ENCODE assay signal across 8 cellular contexts in the genomic region with DNA sequence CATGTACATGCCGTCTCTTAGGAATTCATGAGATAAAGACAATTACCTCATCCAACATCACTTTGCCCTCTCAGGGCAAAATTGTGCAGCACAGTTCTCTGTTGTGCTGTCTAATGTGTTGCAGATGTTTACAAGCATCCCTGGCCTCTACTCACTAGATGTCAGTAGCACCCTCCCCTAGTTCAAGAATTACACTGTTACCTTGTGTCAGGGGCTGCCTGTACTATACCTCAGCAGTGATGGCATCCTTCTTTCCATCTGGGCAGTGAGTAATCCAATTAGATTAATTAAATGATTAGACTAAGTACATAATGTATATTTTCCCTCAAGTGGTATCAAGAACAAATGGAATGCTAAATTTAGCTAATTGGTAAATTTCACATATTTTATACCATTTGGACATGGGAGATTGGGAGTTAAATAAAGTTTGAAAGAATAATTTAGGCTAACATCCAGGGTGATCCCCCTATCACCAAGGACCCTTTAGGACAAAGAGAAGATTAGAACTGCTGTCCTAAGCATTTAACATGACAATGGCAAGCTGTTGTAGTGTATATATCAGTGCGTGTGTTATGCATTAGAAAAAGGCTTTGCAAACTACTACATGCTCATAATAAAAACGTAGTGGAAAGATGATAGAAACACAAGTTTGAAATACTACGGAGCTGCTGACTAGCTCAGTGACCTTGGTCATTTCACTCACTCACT.
DNase-seq lines count a peak whose midpoint lies in the region; ATAC-seq, FAIRE-seq and TF ChIP-seq lines count a peak whose summit lies in the region.
"Not testable (repeated sequence)": the region's sequence is repeated elsewhere in the genome, so short reads cannot be mapped to it uniquely, and the experiment has no call there.

No MANE protein-coding gene starts in this region.

- H3K4me2 ChIP-seq in A549: not testable (repeated sequence)

- not testable (repeated sequence) for DNase-seq in A549 (ENCODE audit: low read depth in 1 of 2, low spot score in 1 of 2); GM13977 (ENCODE audit: low spot score); epithelial cell of esophagus (ENCODE audit: low read depth)
- peak; percentile 49 for DNase-seq in NCI-H524 treated with DMSO at 0.1 percent for 48 hours (lab: John Stamatoyannopoulos, UW)

- TF ChIP-seq POLR2A in A549 (IDR thresholded peaks at IDR 0.05; ENCODE audit: low read length): not testable (repeated sequence)

- not testable (repeated sequence) for ATAC-seq in A549
- ATAC-seq in GM19351 (IDR thresholded peaks at IDR 0.05; ENCODE audit: unreplicated experiment): peak; percentile 75
- peak; percentile 52 for ATAC-seq in HG02759 (IDR thresholded peaks at IDR 0.05; ENCODE audit: unreplicated experiment)
- peak; percentile 85 for ATAC-seq in HG03432 (IDR thresholded peaks at IDR 0.05; ENCODE audit: unreplicated experiment)
- ATAC-seq in SK-N-SH treated with all-trans-retinoic acid at 6 μM for 48 hours: peak; percentile 67; the same call in 1 of the 3 replicates

- not testable (repeated sequence) for H3K9me3 ChIP-seq in A549

- not testable (repeated sequence) for H3K4me1 ChIP-seq in A549

- POLR2A ChIA-PET in A549 (lab: Yijun Ruan, JAX): not testable (repeated sequence)

- in situ Hi-C loops in GM13977 (cut with MboI; ENCODE audit: low pct_unique_long_range_greater_than_20kb, low sequenced_read_pairs, unreplicated experiment): not testable (repeated sequence)

- not testable (repeated sequence) for H3K4me3 ChIP-seq in A549; epithelial cell of esophagus (ENCODE audit: low read length)

- CTCF ChIA-PET in A549 (lab: Yijun Ruan, JAX): not testable (repeated sequence)

- TF ChIP-seq EP300 in A549 (IDR thresholded peaks at IDR 0.05): not testable (repeated sequence)

- H3K27ac ChIP-seq in A549: not testable (repeated sequence)

- not testable (repeated sequence) for TF ChIP-seq RAD21 in A549 (conservative IDR thresholded peaks at IDR 0.05 in 1 of 2, IDR thresholded peaks at IDR 0.05 in 1 of 2)

- peak; percentile 98 for FAIRE-seq in A549 (lab: Jason Lieb, UNC)

- 10% methylated on average over 4 of the region's 4 CpGs for WGBS in A549 (ENCODE audit: missing lambda C conversion rate)

- TF ChIP-seq CTCF in A549 (IDR thresholded peaks at IDR 0.05): not testable (repeated sequence)
- TF ChIP-seq CTCF in GM13977 (IDR thresholded peaks at IDR 0.05; ENCODE audit: extremely low read depth, insufficient read depth, missing control alignments) (peak; percentile 31), epithelial cell of esophagus (IDR thresholded peaks at IDR 0.05; ENCODE audit: insufficient read depth, low read depth, low read length, missing control alignments) (peak; percentile 4)

TF ChIP-seq in SK-N-SH treated with all-trans-retinoic acid at 6 μM for 48 hours, 23 proteins besides CTCF, POLR2A, EP300 and RAD21:
- peak; percentile 77 for TF ChIP-seq TCF4 (CRISPR knock-in tag; IDR thresholded peaks at IDR 0.05; ENCODE audit: borderline replicate concordance)
- peak; percentile 47; the same call in 1 of the 2 replicates for TF ChIP-seq TSHZ2 (CRISPR knock-in tag; IDR thresholded peaks at IDR 0.05)
TF ChIP-seq in SK-N-SH treated with all-trans-retinoic acid at 6 μM for 48 hours: peak in this region for 2; not testable (repeated sequence) for 21.
